Comparison of ENCODE assay signal across 13 cellular contexts in genomic region chr1:193437785-193438184, GRCh38.
DNase-seq lines count a peak whose midpoint lies in the region; ATAC-seq and TF ChIP-seq lines count a peak whose summit lies in the region.
"Had no signal": no experiment of that assay in that cellular context is flagged by ENCODE, and none has a peak within 500 bp of the region (broad histone marks: within the 10 kb centered on the region; RNA-seq: fewer than 3 reads in every experiment).

No MANE protein-coding gene starts in this region.

- H3K4me3 Mint-ChIP-seq in activated T-helper 17 cell treated with anti-CD3 and anti-CD28 coated beads, Interleukin-2, amount 50 U/mL, for 72 hours, result peak overlapping the region; percentile 16

- H3K9me3 Mint-ChIP-seq in activated T-helper 17 cell treated with anti-CD3 and anti-CD28 coated beads, Interleukin-2, amount 50 U/mL, for 72 hours, result peaks cover 39% of the 10 kb centered on the region

- H3K36me3 Mint-ChIP-seq in activated T-helper 17 cell treated with anti-CD3 and anti-CD28 coated beads, Interleukin-2, amount 50 U/mL, for 72 hours (ENCODE audit: low read depth), result no peaks in the 10 kb centered on the region

- H3K27me3 Mint-ChIP-seq in activated T-helper 17 cell treated with anti-CD3 and anti-CD28 coated beads, Interleukin-2, amount 50 U/mL, for 72 hours, result no peaks in the 10 kb centered on the region

- peak; percentile 35 for DNase-seq in GM20000 (ENCODE audit: low spot score)
- no peak for DNase-seq in NCI-H1048 (lab: John Stamatoyannopoulos, UW)
- DNase-seq in NCI-H146 treated with DMSO at 0.1 percent for 48 hours (lab: John Stamatoyannopoulos, UW; ENCODE audit: unreplicated experiment), result no peak
- DNase-seq in DMS153 (lab: John Stamatoyannopoulos, UW), result no peak
- no peak for DNase-seq in stimulated activated CD4-positive, alpha-beta T cell treated with anti-CD3 and anti-CD28 coated beads, Interleukin-12 subunit alpha, Interleukin-12 subunit beta, amount 100 ng/mL, for 4 hours
- DNase-seq: DMS 273 treated with DMSO at 0.1 percent for 48 hours, hippocampal formation, NCI-H1105 treated with DMSO at 0.1 percent for 48 hours, thyroid gland had no signal

- H3K4me1 Mint-ChIP-seq in activated T-helper 17 cell treated with anti-CD3 and anti-CD28 coated beads, Interleukin-2, amount 50 U/mL, for 72 hours, result peaks cover 24% of the 10 kb centered on the region

- TF ChIP-seq CTCF in GM20000 (IDR thresholded peaks at IDR 0.05; ENCODE audit: extremely low read depth, missing control alignments), result no peak

- ATAC-seq in GM18505 (IDR thresholded peaks at IDR 0.05; ENCODE audit: unreplicated experiment) (peak; percentile 83), HG03064 (IDR thresholded peaks at IDR 0.05; ENCODE audit: low read depth, unreplicated experiment) (peak; percentile 82)
- peak; percentile 82 for ATAC-seq in activated T-helper 17 cell treated with anti-CD3 and anti-CD28 coated beads, Interleukin-2, amount 50 U/mL, for 72 hours (replicated peaks)
- ATAC-seq: HCT116 had no signal

- TF ChIP-seq POLR2A in GM18505 (IDR thresholded peaks at IDR 0.05; ENCODE audit: borderline replicate concordance, extremely low read depth, insufficient read depth, insufficient read length), result no peak

- peak overlapping the region; percentile 80 for H3K27ac Mint-ChIP-seq in activated T-helper 17 cell treated with anti-CD3 and anti-CD28 coated beads, Interleukin-2, amount 50 U/mL, for 72 hours
